In genomic region chrX:136608295-136608933, GRCh38 we compare ENCODE assay signal across 9 cellular contexts. TPM values are rescaled to one million over a fixed set of nuclear protein-coding genes. Genes with fewer than 3 reads are reported as not detected.
DNase-seq lines count a peak whose midpoint lies in the region; ATAC-seq, FAIRE-seq and TF ChIP-seq lines count a peak whose summit lies in the region.
"Had no signal": no experiment of that assay in that cellular context is flagged by ENCODE, and none has a peak within 500 bp of the region (broad histone marks: within the 10 kb centered on the region; RNA-seq: fewer than 3 reads in every experiment).

No MANE protein-coding gene starts in this region.

- no peak overlapping the region for H3K27ac Mint-ChIP-seq in osteocyte (ENCODE audit: unreplicated experiment)

- no peak for ATAC-seq in GM21367 (IDR thresholded peaks at IDR 0.05; ENCODE audit: unreplicated experiment)

- POLR2A ChIA-PET in endothelial cell of umbilical vein (lab: Charles Lee), result no interaction called here

- no peak for TF ChIP-seq POLR2A in endothelial cell of umbilical vein (IDR thresholded peaks at IDR 0.05; ENCODE audit: low read depth, low read length)

- intact Hi-C loops in endothelial cell of umbilical vein (cut with micrococcal nuclease), result loop anchor here (1.0 to 5.0 kb wide), 2 partner anchors 89 to 317 kb away; no protein-coding TSS in a partner anchor

- no peaks in the 10 kb centered on the region for H3K27me3 ChIP-seq in endothelial cell of umbilical vein (ENCODE audit: control insufficient read depth in 2 of 2, insufficient read depth in 2 of 2, low read length in 2 of 2)

- no peaks in the 10 kb centered on the region for H3K4me1 Mint-ChIP-seq in osteocyte (ENCODE audit: unreplicated experiment)

- FAIRE-seq in endothelial cell of umbilical vein (lab: Jason Lieb, UNC), result no peak

- CTCF ChIA-PET in endothelial cell of umbilical vein (lab: Charles Lee), result interaction anchor here (1.0 to 1.3 kb wide), 2 partner anchors 87 to 444 kb away, joined by 7 to 17 read pairs; no protein-coding TSS in a partner anchor

- H3K9ac ChIP-seq in endothelial cell of umbilical vein (replicated peaks; ENCODE audit: extremely low read depth, insufficient read depth, low read length), result no peak overlapping the region
- H3K9ac ChIP-seq: parathyroid adenoma had no signal

- H4K20me1 ChIP-seq in endothelial cell of umbilical vein (replicated peaks; ENCODE audit: control insufficient read depth, extremely low read depth, insufficient read depth, low read length), result no peaks in the 10 kb centered on the region

- dilution Hi-C loops in endothelial cell of umbilical vein (cut with MboI; ENCODE audit: extremely low pct_ligation_motif_present, low sequenced_read_pairs), result no loop called here

- peak; percentile 40 for TF ChIP-seq CTCF in LNCAP (IDR thresholded peaks at IDR 0.05)
- TF ChIP-seq CTCF in endothelial cell of umbilical vein (IDR thresholded peaks at IDR 0.05; ENCODE audit: extremely low read depth in 1 of 2, insufficient read depth in 1 of 2, low read depth in 1 of 2, low read length in 2 of 2), result no peak
- peak; percentile 31 for TF ChIP-seq CTCF in osteocyte (IDR thresholded peaks at IDR 0.05)

- no peak overlapping the region for H2AFZ ChIP-seq in endothelial cell of umbilical vein (ENCODE audit: low read depth, low read length)
- H2AFZ ChIP-seq: parathyroid adenoma had no signal

- no peak overlapping the region for H3K27ac ChIP-seq in endothelial cell of umbilical vein (ENCODE audit: insufficient read depth, low read depth, low read length)
- H3K27ac ChIP-seq: parathyroid adenoma had no signal

- no peak overlapping the region for H3K4me3 ChIP-seq in endothelial cell of umbilical vein (replicated peaks in 1 of 3; ENCODE audit: insufficient read depth in 1 of 3, low read depth in 1 of 3, low read length in 3 of 3)

- no peaks in the 10 kb centered on the region for H3K36me3 ChIP-seq in endothelial cell of umbilical vein (ENCODE audit: control insufficient read depth in 2 of 2, extremely low read depth in 1 of 2, insufficient read depth in 2 of 2, low read length in 2 of 2)

- DNase-seq in GDM1 (lab: John Stamatoyannopoulos, UW) (peak; percentile 52), endothelial cell of umbilical vein (ENCODE audit: low read depth, low spot score) (peak; percentile 2), osteocyte (ENCODE audit: extremely low spot score, unreplicated experiment) (no peak), NCI-H1694 treated with DMSO at 0.1 percent for 48 hours (lab: John Stamatoyannopoulos, UW) (no peak), GOT3 (lab: John Stamatoyannopoulos, UW) (no peak)
- peak; percentile 61 for DNase-seq in activated CD4-positive, alpha-beta T cell treated with anti-CD3 and anti-CD28 coated beads for 48 hours

- no peak overlapping the region for H3K4me3 Mint-ChIP-seq in osteocyte (ENCODE audit: unreplicated experiment)

- H3K9me1 ChIP-seq in endothelial cell of umbilical vein (replicated peaks; ENCODE audit: control insufficient read depth, extremely low read depth, insufficient read depth, low read length), result no peaks in the 10 kb centered on the region

- no peaks in the 10 kb centered on the region for H3K36me3 Mint-ChIP-seq in osteocyte (ENCODE audit: unreplicated experiment)

- no peaks in the 10 kb centered on the region for H3K79me2 ChIP-seq in endothelial cell of umbilical vein (ENCODE audit: control insufficient read depth, insufficient read depth, low read length)
- H3K79me2 ChIP-seq: parathyroid adenoma had no signal

- peaks cover 4% of the 10 kb centered on the region for H3K9me3 Mint-ChIP-seq in osteocyte (ENCODE audit: unreplicated experiment)

- H3K4me2 ChIP-seq in endothelial cell of umbilical vein (ENCODE audit: insufficient read depth, low read length), result no peak overlapping the region

- no TSS peak for BruUV-seq in endothelial cell of umbilical vein (replicated peaks; lab: Mats Ljungman, UMichigan)

- H3K4me1 ChIP-seq in endothelial cell of umbilical vein (ENCODE audit: control insufficient read depth, extremely low read depth, insufficient read depth, low read length), result no peaks in the 10 kb centered on the region
- H3K4me1 ChIP-seq: parathyroid adenoma had no signal

- H3K9me3 ChIP-seq in endothelial cell of umbilical vein (replicated peaks; ENCODE audit: control insufficient read depth, insufficient read depth, low read length), result no peaks in the 10 kb centered on the region

- H3K27me3 Mint-ChIP-seq in osteocyte (ENCODE audit: unreplicated experiment), result no peaks in the 10 kb centered on the region

TF ChIP-seq in endothelial cell of umbilical vein, 7 proteins besides CTCF, POLR2A, EP300 and RAD21:
- TF ChIP-seq MAX (IDR thresholded peaks at IDR 0.05; ENCODE audit: insufficient read depth, insufficient read length) (no peak), GATA2 (IDR thresholded peaks at IDR 0.05; ENCODE audit: insufficient read depth, insufficient read length, low read depth, low read length) (no peak), JUN (IDR thresholded peaks at IDR 0.05; ENCODE audit: borderline replicate concordance, insufficient read depth, insufficient read length, low read depth) (no peak), FOS (IDR thresholded peaks at IDR 0.05; ENCODE audit: borderline replicate concordance, insufficient read depth, low read length) (no peak), POLR2AphosphoS5 (IDR thresholded peaks at IDR 0.05; ENCODE audit: insufficient read depth, low read depth, low read length) (no peak), EZH2 (IDR thresholded peaks at IDR 0.05; ENCODE audit: borderline replicate concordance, low read depth, low read length, severe bottlenecking) (no peak), MYC (IDR thresholded peaks at IDR 0.05; ENCODE audit: low read depth, low read length) (no peak)

RNA-seq across cellular contexts. Expression of gene CD40LG, which starts 39.5 kb away (rescaled TPM):
- total RNA-seq in endothelial cell of umbilical vein (not detected in 2 replicates), osteocyte (not detected in 2 replicates)
- not detected in 2 replicates for polyA plus RNA-seq in endothelial cell of umbilical vein
- polyA plus RNA-seq in endothelial cell of umbilical vein (2011; cell fraction: cytosol; rRNA removed), result not detected in 2 replicates
- polyA plus RNA-seq in endothelial cell of umbilical vein (2011; cell fraction: nucleus; rRNA removed), result not detected in 2 replicates
- not detected in 2 replicates for polyA plus RNA-seq in endothelial cell of umbilical vein (2012)
- polyA minus RNA-seq in endothelial cell of umbilical vein, result not detected in 2 replicates
- polyA minus RNA-seq in endothelial cell of umbilical vein (2011; cell fraction: cytosol; rRNA and poly(A)+ RNA removed), result not detected
- not detected in 2 replicates for polyA minus RNA-seq in endothelial cell of umbilical vein (2011; cell fraction: nucleus; rRNA and poly(A)+ RNA removed)

Comparison
In these comparisons a context has a peak if more than half of its experiments do, and no peak if none do; other contexts are left out.
1. DNase-seq: peak in GDM1 (single experiment), activated CD4-positive, alpha-beta T cell treated with anti-CD3 and anti-CD28 coated beads for 48 hours (single experiment) and endothelial cell of umbilical vein (single experiment); none in osteocyte (single experiment), NCI-H1694 treated with DMSO at 0.1 percent for 48 hours (single experiment) and GOT3 (single experiment).
2. CTCF ChIP-seq: peak in LNCAP (single experiment) and osteocyte (single experiment); none in endothelial cell of umbilical vein (0 of 2).